1 cellular context compared by ENCODE assay signal in genomic region chr5:66144074-66144798, GRCh38.
TF ChIP-seq lines count a peak whose summit lies in the region.

TSS of gene SREK1 (plus strand) at chr5:66144300. CDS start at chr5:66144377, 77 bp downstream.

TF ChIP-seq in HepG2, 621 proteins besides CTCF, POLR2A, EP300 and RAD21 (continued from another document and continues in another):
- TF ChIP-seq ZBTB43 (CRISPR knock-in tag; conservative IDR thresholded peaks at IDR 0.05), result 0 out of 2 replicates have a peak, but pooled peaks have one; percentile 40
- TF ChIP-seq ZNF713 (CRISPR knock-in tag; IDR thresholded peaks at IDR 0.05), result no peak
- no peak; the same call in 1 of the 2 replicates for TF ChIP-seq NR2F2 (IDR thresholded peaks at IDR 0.05; ENCODE audit: borderline replicate concordance, low read depth)
- TF ChIP-seq, protein P1, sequence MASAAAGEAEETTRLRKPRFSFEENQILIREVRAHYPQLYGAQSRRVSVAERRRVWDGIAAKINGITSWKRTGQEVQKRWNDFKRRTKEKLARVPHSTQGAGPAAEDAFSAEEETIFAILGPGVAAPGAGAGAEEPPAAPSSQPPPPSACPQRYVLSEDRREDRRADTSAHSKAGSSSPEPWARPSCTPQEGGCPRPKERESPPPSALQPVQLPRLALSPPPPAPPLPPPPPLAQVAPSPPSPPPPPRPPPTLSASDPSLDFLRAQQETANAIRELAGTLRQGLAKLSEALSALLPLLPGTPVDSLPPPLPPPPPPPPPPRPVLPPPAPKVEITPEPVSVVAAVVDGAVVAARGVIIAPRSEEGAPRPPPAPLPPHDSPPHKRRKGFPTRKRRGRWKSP (CRISPR knock-in tag; IDR thresholded peaks at IDR 0.05), result peak; percentile 70
- TF ChIP-seq ZBTB42 (CRISPR knock-in tag; IDR thresholded peaks at IDR 0.05), result no peak; the same call in 1 of the 2 replicates
- TF ChIP-seq, protein P2, sequence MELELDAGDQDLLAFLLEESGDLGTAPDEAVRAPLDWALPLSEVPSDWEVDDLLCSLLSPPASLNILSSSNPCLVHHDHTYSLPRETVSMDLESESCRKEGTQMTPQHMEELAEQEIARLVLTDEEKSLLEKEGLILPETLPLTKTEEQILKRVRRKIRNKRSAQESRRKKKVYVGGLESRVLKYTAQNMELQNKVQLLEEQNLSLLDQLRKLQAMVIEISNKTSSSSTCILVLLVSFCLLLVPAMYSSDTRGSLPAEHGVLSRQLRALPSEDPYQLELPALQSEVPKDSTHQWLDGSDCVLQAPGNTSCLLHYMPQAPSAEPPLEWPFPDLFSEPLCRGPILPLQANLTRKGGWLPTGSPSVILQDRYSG (CRISPR knock-in tag; IDR thresholded peaks at IDR 0.05), result no peak; the same call in 1 of the 2 replicates
- TF ChIP-seq SALL1 (CRISPR knock-in tag; IDR thresholded peaks at IDR 0.05), result 0 out of 2 replicates have a peak, but pooled peaks have one; percentile 46
- TF ChIP-seq NFYB (CRISPR knock-in tag; IDR thresholded peaks at IDR 0.05), result peak; percentile 28; the same call in 1 of the 2 replicates
- TF ChIP-seq SIX1 (CRISPR knock-in tag; IDR thresholded peaks at IDR 0.05; ENCODE audit: borderline replicate concordance), result 0 out of 2 replicates have a peak, but pooled peaks have one; percentile 22
- TF ChIP-seq ZNF280B (CRISPR knock-in tag; IDR thresholded peaks at IDR 0.05; ENCODE audit: borderline replicate concordance), result peak; percentile 82; the same call in 1 of the 2 replicates
- no peak for TF ChIP-seq RARG (CRISPR knock-in tag; IDR thresholded peaks at IDR 0.05; ENCODE audit: low read depth)
- no peak; the same call in 1 of the 2 replicates for TF ChIP-seq RARA (CRISPR knock-in tag; IDR thresholded peaks at IDR 0.05)
- TF ChIP-seq, protein P3, sequence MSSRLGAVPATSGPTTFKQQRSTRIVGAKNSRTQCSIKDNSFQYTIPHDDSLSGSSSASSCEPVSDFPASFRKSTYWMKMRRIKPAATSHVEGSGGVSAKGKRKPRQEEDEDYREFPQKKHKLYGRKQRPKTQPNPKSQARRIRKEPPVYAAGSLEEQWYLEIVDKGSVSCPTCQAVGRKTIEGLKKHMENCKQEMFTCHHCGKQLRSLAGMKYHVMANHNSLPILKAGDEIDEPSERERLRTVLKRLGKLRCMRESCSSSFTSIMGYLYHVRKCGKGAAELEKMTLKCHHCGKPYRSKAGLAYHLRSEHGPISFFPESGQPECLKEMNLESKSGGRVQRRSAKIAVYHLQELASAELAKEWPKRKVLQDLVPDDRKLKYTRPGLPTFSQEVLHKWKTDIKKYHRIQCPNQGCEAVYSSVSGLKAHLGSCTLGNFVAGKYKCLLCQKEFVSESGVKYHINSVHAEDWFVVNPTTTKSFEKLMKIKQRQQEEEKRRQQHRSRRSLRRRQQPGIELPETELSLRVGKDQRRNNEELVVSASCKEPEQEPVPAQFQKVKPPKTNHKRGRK (CRISPR knock-in tag; IDR thresholded peaks at IDR 0.05), result no peak
- TF ChIP-seq GATAD2A (CRISPR knock-in tag; IDR thresholded peaks at IDR 0.05), result peak; percentile 22; the same call in 1 of the 2 replicates
- peak; percentile 25; the same call in 1 of the 2 replicates for TF ChIP-seq FOSL2 (CRISPR knock-in tag; IDR thresholded peaks at IDR 0.05)
- TF ChIP-seq STAT5B (CRISPR knock-in tag; IDR thresholded peaks at IDR 0.05), result no peak
- TF ChIP-seq HNRNPUL1 (IDR thresholded peaks at IDR 0.05; ENCODE audit: low read depth, low read length), result 0 out of 2 replicates have a peak, but pooled peaks have one; percentile 60
- TF ChIP-seq ZNF264 (CRISPR knock-in tag; IDR thresholded peaks at IDR 0.05), result peak; percentile 75
- TF ChIP-seq, protein P4, sequence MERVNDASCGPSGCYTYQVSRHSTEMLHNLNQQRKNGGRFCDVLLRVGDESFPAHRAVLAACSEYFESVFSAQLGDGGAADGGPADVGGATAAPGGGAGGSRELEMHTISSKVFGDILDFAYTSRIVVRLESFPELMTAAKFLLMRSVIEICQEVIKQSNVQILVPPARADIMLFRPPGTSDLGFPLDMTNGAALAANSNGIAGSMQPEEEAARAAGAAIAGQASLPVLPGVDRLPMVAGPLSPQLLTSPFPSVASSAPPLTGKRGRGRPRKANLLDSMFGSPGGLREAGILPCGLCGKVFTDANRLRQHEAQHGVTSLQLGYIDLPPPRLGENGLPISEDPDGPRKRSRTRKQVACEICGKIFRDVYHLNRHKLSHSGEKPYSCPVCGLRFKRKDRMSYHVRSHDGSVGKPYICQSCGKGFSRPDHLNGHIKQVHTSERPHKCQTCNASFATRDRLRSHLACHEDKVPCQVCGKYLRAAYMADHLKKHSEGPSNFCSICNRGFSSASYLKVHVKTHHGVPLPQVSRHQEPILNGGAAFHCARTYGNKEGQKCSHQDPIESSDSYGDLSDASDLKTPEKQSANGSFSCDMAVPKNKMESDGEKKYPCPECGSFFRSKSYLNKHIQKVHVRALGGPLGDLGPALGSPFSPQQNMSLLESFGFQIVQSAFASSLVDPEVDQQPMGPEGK (CRISPR knock-in tag; IDR thresholded peaks at IDR 0.05), result peak; percentile 78
- no peak for TF ChIP-seq TBP (CRISPR knock-in tag; IDR thresholded peaks at IDR 0.05)
- TF ChIP-seq, protein P5, sequence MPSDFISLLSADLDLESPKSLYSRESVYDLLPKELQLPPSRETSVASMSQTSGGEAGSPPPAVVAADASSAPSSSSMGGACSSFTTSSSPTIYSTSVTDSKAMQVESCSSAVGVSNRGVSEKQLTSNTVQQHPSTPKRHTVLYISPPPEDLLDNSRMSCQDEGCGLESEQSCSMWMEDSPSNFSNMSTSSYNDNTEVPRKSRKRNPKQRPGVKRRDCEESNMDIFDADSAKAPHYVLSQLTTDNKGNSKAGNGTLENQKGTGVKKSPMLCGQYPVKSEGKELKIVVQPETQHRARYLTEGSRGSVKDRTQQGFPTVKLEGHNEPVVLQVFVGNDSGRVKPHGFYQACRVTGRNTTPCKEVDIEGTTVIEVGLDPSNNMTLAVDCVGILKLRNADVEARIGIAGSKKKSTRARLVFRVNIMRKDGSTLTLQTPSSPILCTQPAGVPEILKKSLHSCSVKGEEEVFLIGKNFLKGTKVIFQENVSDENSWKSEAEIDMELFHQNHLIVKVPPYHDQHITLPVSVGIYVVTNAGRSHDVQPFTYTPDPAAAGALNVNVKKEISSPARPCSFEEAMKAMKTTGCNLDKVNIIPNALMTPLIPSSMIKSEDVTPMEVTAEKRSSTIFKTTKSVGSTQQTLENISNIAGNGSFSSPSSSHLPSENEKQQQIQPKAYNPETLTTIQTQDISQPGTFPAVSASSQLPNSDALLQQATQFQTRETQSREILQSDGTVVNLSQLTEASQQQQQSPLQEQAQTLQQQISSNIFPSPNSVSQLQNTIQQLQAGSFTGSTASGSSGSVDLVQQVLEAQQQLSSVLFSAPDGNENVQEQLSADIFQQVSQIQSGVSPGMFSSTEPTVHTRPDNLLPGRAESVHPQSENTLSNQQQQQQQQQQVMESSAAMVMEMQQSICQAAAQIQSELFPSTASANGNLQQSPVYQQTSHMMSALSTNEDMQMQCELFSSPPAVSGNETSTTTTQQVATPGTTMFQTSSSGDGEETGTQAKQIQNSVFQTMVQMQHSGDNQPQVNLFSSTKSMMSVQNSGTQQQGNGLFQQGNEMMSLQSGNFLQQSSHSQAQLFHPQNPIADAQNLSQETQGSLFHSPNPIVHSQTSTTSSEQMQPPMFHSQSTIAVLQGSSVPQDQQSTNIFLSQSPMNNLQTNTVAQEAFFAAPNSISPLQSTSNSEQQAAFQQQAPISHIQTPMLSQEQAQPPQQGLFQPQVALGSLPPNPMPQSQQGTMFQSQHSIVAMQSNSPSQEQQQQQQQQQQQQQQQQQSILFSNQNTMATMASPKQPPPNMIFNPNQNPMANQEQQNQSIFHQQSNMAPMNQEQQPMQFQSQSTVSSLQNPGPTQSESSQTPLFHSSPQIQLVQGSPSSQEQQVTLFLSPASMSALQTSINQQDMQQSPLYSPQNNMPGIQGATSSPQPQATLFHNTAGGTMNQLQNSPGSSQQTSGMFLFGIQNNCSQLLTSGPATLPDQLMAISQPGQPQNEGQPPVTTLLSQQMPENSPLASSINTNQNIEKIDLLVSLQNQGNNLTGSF (CRISPR knock-in tag; IDR thresholded peaks at IDR 0.05), result peak; percentile 29; the same call in 1 of the 2 replicates
- peak; percentile 70; the same call in 1 of the 2 replicates for TF ChIP-seq ZNF839 (CRISPR knock-in tag; IDR thresholded peaks at IDR 0.05; ENCODE audit: borderline replicate concordance)
- TF ChIP-seq ZNF547 (CRISPR knock-in tag; IDR thresholded peaks at IDR 0.05), result peak; percentile 56; the same call in 1 of the 2 replicates
- no peak for TF ChIP-seq FIP1L1 (IDR thresholded peaks at IDR 0.05; ENCODE audit: borderline replicate concordance, insufficient read depth, low read depth, low read length)
- TF ChIP-seq ZNF766 (CRISPR knock-in tag; IDR thresholded peaks at IDR 0.05; ENCODE audit: borderline replicate concordance), result peak; percentile 60; the same call in 1 of the 2 replicates
- TF ChIP-seq HIVEP1 (CRISPR knock-in tag; IDR thresholded peaks at IDR 0.05), result 0 out of 2 replicates have a peak, but pooled peaks have one; percentile 28
- TF ChIP-seq RAD51 (IDR thresholded peaks at IDR 0.05; ENCODE audit: borderline replicate concordance), result peak; percentile 97
- TF ChIP-seq, protein P6, sequence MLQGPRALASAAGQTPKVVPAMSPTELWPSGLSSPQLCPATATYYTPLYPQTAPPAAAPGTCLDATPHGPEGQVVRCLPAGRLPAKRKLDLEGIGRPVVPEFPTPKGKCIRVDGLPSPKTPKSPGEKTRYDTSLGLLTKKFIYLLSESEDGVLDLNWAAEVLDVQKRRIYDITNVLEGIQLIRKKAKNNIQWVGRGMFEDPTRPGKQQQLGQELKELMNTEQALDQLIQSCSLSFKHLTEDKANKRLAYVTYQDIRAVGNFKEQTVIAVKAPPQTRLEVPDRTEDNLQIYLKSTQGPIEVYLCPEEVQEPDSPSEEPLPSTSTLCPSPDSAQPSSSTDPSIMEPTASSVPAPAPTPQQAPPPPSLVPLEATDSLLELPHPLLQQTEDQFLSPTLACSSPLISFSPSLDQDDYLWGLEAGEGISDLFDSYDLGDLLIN (CRISPR knock-in tag; IDR thresholded peaks at IDR 0.05; ENCODE audit: borderline replicate concordance), result no peak
- TF ChIP-seq ZNF317 (CRISPR knock-in tag; IDR thresholded peaks at IDR 0.05), result peak; percentile 75
- no peak for TF ChIP-seq SNRNP70 (IDR thresholded peaks at IDR 0.05; ENCODE audit: low read depth, low read length)
- peak; percentile 39; the same call in 1 of the 2 replicates for TF ChIP-seq KLF15 (CRISPR knock-in tag; IDR thresholded peaks at IDR 0.05; ENCODE audit: borderline replicate concordance)
- TF ChIP-seq, protein P7, sequence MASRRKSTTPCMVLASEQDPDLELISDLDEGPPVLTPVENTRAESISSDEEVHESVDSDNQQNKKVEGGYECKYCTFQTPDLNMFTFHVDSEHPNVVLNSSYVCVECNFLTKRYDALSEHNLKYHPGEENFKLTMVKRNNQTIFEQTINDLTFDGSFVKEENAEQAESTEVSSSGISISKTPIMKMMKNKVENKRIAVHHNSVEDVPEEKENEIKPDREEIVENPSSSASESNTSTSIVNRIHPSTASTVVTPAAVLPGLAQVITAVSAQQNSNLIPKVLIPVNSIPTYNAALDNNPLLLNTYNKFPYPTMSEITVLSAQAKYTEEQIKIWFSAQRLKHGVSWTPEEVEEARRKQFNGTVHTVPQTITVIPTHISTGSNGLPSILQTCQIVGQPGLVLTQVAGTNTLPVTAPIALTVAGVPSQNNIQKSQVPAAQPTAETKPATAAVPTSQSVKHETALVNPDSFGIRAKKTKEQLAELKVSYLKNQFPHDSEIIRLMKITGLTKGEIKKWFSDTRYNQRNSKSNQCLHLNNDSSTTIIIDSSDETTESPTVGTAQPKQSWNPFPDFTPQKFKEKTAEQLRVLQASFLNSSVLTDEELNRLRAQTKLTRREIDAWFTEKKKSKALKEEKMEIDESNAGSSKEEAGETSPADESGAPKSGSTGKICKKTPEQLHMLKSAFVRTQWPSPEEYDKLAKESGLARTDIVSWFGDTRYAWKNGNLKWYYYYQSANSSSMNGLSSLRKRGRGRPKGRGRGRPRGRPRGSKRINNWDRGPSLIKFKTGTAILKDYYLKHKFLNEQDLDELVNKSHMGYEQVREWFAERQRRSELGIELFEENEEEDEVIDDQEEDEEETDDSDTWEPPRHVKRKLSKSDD (CRISPR knock-in tag; IDR thresholded peaks at IDR 0.05; ENCODE audit: low read depth), result peak; percentile 76
- TF ChIP-seq ZNF292 (CRISPR knock-in tag; IDR thresholded peaks at IDR 0.05; ENCODE audit: borderline replicate concordance, low read depth), result peak; percentile 17; the same call in 1 of the 2 replicates
- no peak for TF ChIP-seq SCMH1 (CRISPR knock-in tag; IDR thresholded peaks at IDR 0.05; ENCODE audit: borderline replicate concordance)
- peak; percentile 63; the same call in 1 of the 2 replicates for TF ChIP-seq NR2C2 (CRISPR knock-in tag; IDR thresholded peaks at IDR 0.05; ENCODE audit: borderline replicate concordance)
- TF ChIP-seq CBX2 (IDR thresholded peaks at IDR 0.05; ENCODE audit: low read depth, low read length), result no peak
- TF ChIP-seq CBX2 (CRISPR knock-in tag; IDR thresholded peaks at IDR 0.05; ENCODE audit: low read depth), result no peak
- TF ChIP-seq MAFF (IDR thresholded peaks at IDR 0.05; ENCODE audit: low read depth, low read length), result no peak
- TF ChIP-seq DRAP1 (CRISPR knock-in tag; IDR thresholded peaks at IDR 0.05), result peak; percentile 45; the same call in 1 of the 2 replicates
- no peak for TF ChIP-seq ZNF619 (CRISPR knock-in tag; IDR thresholded peaks at IDR 0.05)
- peak; percentile 76; the same call in 1 of the 2 replicates for TF ChIP-seq CCDC6 (CRISPR knock-in tag; IDR thresholded peaks at IDR 0.05)
- TF ChIP-seq TSC22D2 (CRISPR knock-in tag; IDR thresholded peaks at IDR 0.05; ENCODE audit: borderline replicate concordance), result no peak
